Comparison of ENCODE assay signal across 9 cellular contexts in genomic region chr14:77173911-77174617, GRCh38. TPM values are rescaled to one million over a fixed set of nuclear protein-coding genes. Genes with fewer than 3 reads are reported as not detected.
"Had no signal": no experiment of that assay in that cellular context is flagged by ENCODE, and none has a peak within 500 bp of the region (broad histone marks: within the 10 kb centered on the region; RNA-seq: fewer than 3 reads in every experiment).

No MANE protein-coding gene starts in this region.

RNA-seq across cellular contexts. Expression of gene TMEM63C, which starts 7.5 kb away (rescaled TPM):
- polyA plus RNA-seq: naive thymus-derived CD4-positive, alpha-beta T cell had no signal

RNA-seq across cellular contexts. Expression of gene ZDHHC22, which starts 32.5 kb away (rescaled TPM):
- total RNA-seq: aorta; dermis microvascular lymphatic vessel endothelial cell; gastrocnemius medialis; lower leg skin; naive thymus-derived CD4-positive, alpha-beta T cell; ovary; smooth muscle cell; uterus had no signal
- polyA plus RNA-seq: aorta; keratinocyte; naive thymus-derived CD4-positive, alpha-beta T cell; smooth muscle cell had no signal
